2 cellular contexts compared by ENCODE assay signal in the genomic region with DNA sequence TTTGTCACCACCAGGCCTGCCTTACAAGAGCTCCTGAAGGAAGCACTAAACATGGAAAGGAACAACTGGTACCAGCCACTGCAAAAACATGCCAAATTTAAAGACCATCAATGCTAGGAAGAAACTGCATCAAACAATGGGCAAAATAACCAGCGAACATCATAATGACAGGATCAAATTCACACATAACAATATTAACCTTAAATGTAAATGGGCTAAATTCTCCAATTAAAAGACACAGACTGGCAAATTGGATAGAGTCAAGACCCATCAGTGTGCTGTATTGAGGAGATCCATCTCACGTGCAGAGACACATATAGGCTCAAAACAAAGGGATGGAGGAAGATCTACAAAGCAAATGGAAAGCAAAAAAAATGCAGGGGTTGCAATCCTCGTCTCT. TPM values are rescaled to one million over a fixed set of nuclear protein-coding genes. Genes with fewer than 3 reads are reported as not detected.
"Had no signal": no experiment of that assay in that cellular context is flagged by ENCODE, and none has a peak within 500 bp of the region (broad histone marks: within the 10 kb centered on the region; RNA-seq: fewer than 3 reads in every experiment).

No MANE protein-coding gene starts in this region.

RNA-seq across cellular contexts. Expression of gene MAT1A, which starts 16.5 kb away (rescaled TPM):
- polyA plus RNA-seq: GM12878 had no signal

RNA-seq across cellular contexts. Expression of gene DYDC1, which starts 50.6 kb away (rescaled TPM):
- total RNA-seq: G401, GM12878 had no signal
- polyA plus RNA-seq: GM12878 had no signal

RNA-seq across cellular contexts. Expression of gene DYDC2, which starts 50.6 kb away (rescaled TPM):
- total RNA-seq: G401, GM12878 had no signal
